ENCODE assay signal across 9 cellular contexts in genomic region chr7:8932751-8933150, GRCh38.
"Had no signal": no experiment of that assay in that cellular context is flagged by ENCODE, and none has a peak within 500 bp of the region (broad histone marks: within the 10 kb centered on the region; RNA-seq: fewer than 3 reads in every experiment).

No MANE protein-coding gene starts in this region.

- H3K27ac ChIP-seq: HL-60 had no signal

- H3K9me3 ChIP-seq: HAP-1 had no signal

- H3K27ac Mint-ChIP-seq: HFFc6, IgD-negative memory B cell had no signal

- DNase-seq: GOT3, H7, HFFc6, KBM-7 had no signal

- FAIRE-seq: HepG2 had no signal

- ATAC-seq: HCT116, HepG2 had no signal

- H3K4me1 Mint-ChIP-seq: IgD-negative memory B cell had no signal

- H3K36me3 Mint-ChIP-seq: IgD-negative memory B cell had no signal

- H3K36me3 ChIP-seq: HAP-1 had no signal

- H3K4me3 Mint-ChIP-seq: HFFc6, IgD-negative memory B cell had no signal

- H3K4me3 ChIP-seq: HAP-1 had no signal

- H3K27me3 Mint-ChIP-seq: IgD-negative memory B cell had no signal
